In the genomic region with DNA sequence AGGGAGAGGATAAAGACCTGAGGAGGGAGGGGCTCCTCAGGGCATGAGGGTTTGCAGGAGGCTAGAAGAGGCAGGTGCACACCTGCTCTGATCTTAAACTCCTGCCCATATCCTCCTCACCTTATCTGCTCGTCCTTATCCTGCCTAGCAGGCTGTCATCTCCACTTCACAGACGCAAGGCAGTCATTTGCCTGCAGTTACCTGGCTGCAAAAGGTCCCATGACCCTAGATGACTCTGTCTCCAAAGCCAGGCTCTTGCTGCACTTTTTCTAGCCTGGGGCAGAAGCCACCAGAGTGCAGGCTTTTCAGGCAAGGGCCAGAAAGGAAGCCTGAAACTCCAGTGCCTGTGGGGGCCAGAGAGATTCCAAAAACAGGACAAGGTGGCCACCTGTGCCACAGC, we compare ENCODE assay signal across 24 cellular contexts. TPM values are rescaled to one million over a fixed set of nuclear protein-coding genes. Genes with fewer than 3 reads are reported as not detected.
DNase-seq lines count a peak whose midpoint lies in the region; ATAC-seq, FAIRE-seq and TF ChIP-seq lines count a peak whose summit lies in the region.
"Had no signal": no experiment of that assay in that cellular context is flagged by ENCODE, and none has a peak within 500 bp of the region (broad histone marks: within the 10 kb centered on the region; RNA-seq: fewer than 3 reads in every experiment).

No MANE protein-coding gene starts in this region.

- intact Hi-C loops in HepG2 (cut with micrococcal nuclease; ENCODE audit: unreplicated experiment) (no loop called here), right lobe of liver (cut with DNase I) (no loop called here), Right ventricle myocardium superior (cut with DNase I) (no loop called here)
- intact Hi-C loops in naive thymus-derived CD4-positive, alpha-beta T cell (cut with micrococcal nuclease) = no loop called here

- H3K4me1 Mint-ChIP-seq in naive thymus-derived CD4-positive, alpha-beta T cell = peaks cover 3 to 25% (median 10%) of the 10 kb centered on the region in 7 donors

- no peaks in the 10 kb centered on the region for H4K20me1 ChIP-seq in HepG2 (ENCODE audit: insufficient read depth, low read length)

- H3K9me3 Mint-ChIP-seq in naive thymus-derived CD4-positive, alpha-beta T cell = no peaks in the 10 kb centered on the region
- H3K9me3 Mint-ChIP-seq: effector memory CD8-positive, alpha-beta T cell had no signal

- H3K9me3 ChIP-seq in HepG2 (ENCODE audit: low read length) = no peaks in the 10 kb centered on the region
- no peaks in the 10 kb centered on the region for H3K9me3 ChIP-seq in right lobe of liver
- H3K9me3 ChIP-seq in WERI-Rb-1 (ENCODE audit: severe bottlenecking) = no peaks in the 10 kb centered on the region
- no peaks in the 10 kb centered on the region for H3K9me3 ChIP-seq in naive thymus-derived CD4-positive, alpha-beta T cell (ENCODE audit: control insufficient read depth in 2 of 3, low read length in 3 of 3)
- H3K9me3 ChIP-seq: body of pancreas, prostate gland, stomach, upper lobe of right lung had no signal

- H3K36me3 ChIP-seq in HepG2 (replicated peaks in 1 of 2; ENCODE audit: control insufficient read depth in 1 of 2, insufficient read depth in 2 of 2, low read length in 2 of 2) (no peaks in the 10 kb centered on the region), right lobe of liver (no peaks in the 10 kb centered on the region), WERI-Rb-1 (peaks cover 16% of the 10 kb centered on the region)
- peaks cover 0 to 3% (median 0%) of the 10 kb centered on the region in 3 experiments for H3K36me3 ChIP-seq in naive thymus-derived CD4-positive, alpha-beta T cell (ENCODE audit: control insufficient read depth in 2 of 3, insufficient read depth in 3 of 3, low read length in 3 of 3)
- H3K36me3 ChIP-seq: prostate gland had no signal

- BruUV-seq in HepG2 (replicated peaks; lab: Mats Ljungman, UMichigan) = no TSS peak

- H3K27me3 ChIP-seq in HepG2 (ENCODE audit: control insufficient read depth in 1 of 2, insufficient read depth in 2 of 2, low read length in 2 of 2) = no peaks in the 10 kb centered on the region; a peak in 2 of 5 replicates
- peaks cover 0 to 6% of the 10 kb centered on the region in 2 donors for H3K27me3 ChIP-seq in right lobe of liver
- H3K27me3 ChIP-seq in WERI-Rb-1 (ENCODE audit: insufficient read depth, low read depth, severe bottlenecking) = no peaks in the 10 kb centered on the region
- no peaks in the 10 kb centered on the region for H3K27me3 ChIP-seq in naive thymus-derived CD4-positive, alpha-beta T cell (ENCODE audit: control insufficient read depth in 2 of 2, insufficient read depth in 2 of 2, low read length in 2 of 2)
- H3K27me3 ChIP-seq: body of pancreas had no signal

- in situ Hi-C loops in HepG2 (cut with HindIII; ENCODE audit: extremely low pct_ligation_motif_present, low pct_unique_long_range_greater_than_20kb) = no loop called here

- H3K27ac ChIP-seq in HepG2 (ENCODE audit: extremely low read length, insufficient read depth, low read length) (no peak overlapping the region), right lobe of liver (no peak overlapping the region), WERI-Rb-1 (peak overlapping the region; percentile 27)
- no peak overlapping the region for H3K27ac ChIP-seq in naive thymus-derived CD4-positive, alpha-beta T cell (ENCODE audit: low read depth, low read length)
- H3K27ac ChIP-seq: body of pancreas, prostate gland, stomach, upper lobe of right lung had no signal

- no peak overlapping the region for H3K27ac Mint-ChIP-seq in naive thymus-derived CD4-positive, alpha-beta T cell

- TF ChIP-seq EP300 in HepG2 (IDR thresholded peaks at IDR 0.05; ENCODE audit: low read depth in 2 of 2, low read length in 2 of 2) (no peak), HepG2 (CRISPR knock-in tag; IDR thresholded peaks at IDR 0.05; ENCODE audit: borderline replicate concordance) (no peak)

- peaks cover 0 to 42% (median 0%) of the 10 kb centered on the region in 5 donors for H3K27me3 Mint-ChIP-seq in naive thymus-derived CD4-positive, alpha-beta T cell
- H3K27me3 Mint-ChIP-seq: effector memory CD8-positive, alpha-beta T cell had no signal

- H3K9ac ChIP-seq in HepG2 (ENCODE audit: insufficient read depth, low read depth, low read length) = no peak overlapping the region

- ATAC-seq in HepG2 = peak; percentile 2; the same call in 1 of the 3 replicates
- ATAC-seq in right lobe of liver = no peak
- ATAC-seq in naive thymus-derived CD4-positive, alpha-beta T cell = no peak
- no peak for ATAC-seq in HG02884 (IDR thresholded peaks at IDR 0.05; ENCODE audit: unreplicated experiment)
- no peak for ATAC-seq in Right ventricle myocardium superior (ENCODE audit: poor library complexity)
- ATAC-seq: body of pancreas; effector memory CD8-positive, alpha-beta T cell; upper lobe of right lung had no signal

- H3K4me3 Mint-ChIP-seq in naive thymus-derived CD4-positive, alpha-beta T cell = peak overlapping the region in 9 of 10 donors; percentile 16 to 89 (median 58)

- H3K4me3 ChIP-seq in HepG2 (replicated peaks in 1 of 3; ENCODE audit: insufficient read depth in 1 of 3, low read depth in 2 of 3, low read length in 3 of 3) = no peak overlapping the region
- no peak overlapping the region for H3K4me3 ChIP-seq in right lobe of liver
- no peak overlapping the region for H3K4me3 ChIP-seq in WERI-Rb-1 (ENCODE audit: low read depth, low read length)
- H3K4me3 ChIP-seq in naive thymus-derived CD4-positive, alpha-beta T cell (ENCODE audit: low read length) = no peak overlapping the region
- H3K4me3 ChIP-seq: body of pancreas, prostate gland, stomach, upper lobe of right lung had no signal

- H3K79me2 ChIP-seq in HepG2 (ENCODE audit: insufficient read depth, low read length) = no peaks in the 10 kb centered on the region

- H3K4me2 ChIP-seq in HepG2 (ENCODE audit: low read depth, low read length) = no peak overlapping the region

- TF ChIP-seq POLR2A in HepG2 (IDR thresholded peaks at IDR 0.05; ENCODE audit: insufficient read depth in 1 of 2, low read depth in 2 of 2, low read length in 2 of 2) (no peak), right lobe of liver (IDR thresholded peaks at IDR 0.05) (no peak)

- WGBS in HepG2 (ENCODE audit: low lambda C conversion rate) = 0% methylated on average over 1 of the region's 2 CpGs
- 20% methylated on average over 2 of the region's 2 CpGs for WGBS in right lobe of liver (ENCODE audit: insufficient coverage, low coverage, low lambda C conversion rate, missing lambda C conversion rate)

- DNase-seq in HepG2 (ENCODE audit: low spot score) (no peak), right lobe of liver (no peak), WERI-Rb-1 (peak; percentile 53), epidermal melanocyte (ENCODE audit: insufficient read length, low spot score) (no peak), Right ventricle myocardium superior (no peak)
- no peak for DNase-seq in naive thymus-derived CD4-positive, alpha-beta T cell
- DNase-seq in activated CD4-positive, alpha-beta T cell treated with anti-CD3 and anti-CD28 coated beads, Interleukin-2, amount 50 U/mL, for 1 hour = no peak
- DNase-seq: activated CD4-positive, alpha-beta T cell treated with anti-CD3 and anti-CD28 coated beads, Interleukin-2, amount 50 U/mL, for 48 hours; activated CD4-positive, CD25-positive, alpha-beta regulatory T cell; activated CD8-positive, alpha-beta memory T cell treated with anti-CD3 and anti-CD28 coated beads, Interleukin-2, amount 50 U/mL, for 48 hours; body of pancreas; effector memory CD8-positive, alpha-beta T cell; kidney; NCI-H1105 treated with DMSO at 0.1 percent for 48 hours; NCI-H2081; SHP77; stomach; SW 1271; upper lobe of right lung had no signal

- TF ChIP-seq RAD21 in HepG2 (CRISPR knock-in tag; IDR thresholded peaks at IDR 0.05) = no peak

- POLR2A ChIA-PET in HepG2 (lab: Yijun Ruan, JAX) = no interaction called here
- POLR2A ChIA-PET in naive thymus-derived CD4-positive, alpha-beta T cell (lab: Charles Lee) = no interaction called here

- H3K4me1 ChIP-seq in HepG2 (ENCODE audit: insufficient read depth, low read length) (peaks cover 21% of the 10 kb centered on the region), right lobe of liver (no peaks in the 10 kb centered on the region)
- peaks cover 5 to 6% of the 10 kb centered on the region in 2 donors for H3K4me1 ChIP-seq in naive thymus-derived CD4-positive, alpha-beta T cell (ENCODE audit: control insufficient read depth in 2 of 2, insufficient read depth in 2 of 2, low read length in 2 of 2)
- H3K4me1 ChIP-seq: prostate gland, upper lobe of right lung had no signal

- TF ChIP-seq CTCF in HepG2 (CRISPR knock-in tag; IDR thresholded peaks at IDR 0.05) = no peak
- no peak for TF ChIP-seq CTCF in right lobe of liver (IDR thresholded peaks at IDR 0.05)
- peak; percentile 13; the same call in 1 of the 2 replicates for TF ChIP-seq CTCF in WERI-Rb-1 (IDR thresholded peaks at IDR 0.05; ENCODE audit: low read depth, low read length)

- no peak overlapping the region for H2AFZ ChIP-seq in HepG2 (ENCODE audit: low read length)

- no peak for FAIRE-seq in HepG2 (lab: Jason Lieb, UNC)
- FAIRE-seq: colon, D721Med, kidney had no signal

- CTCF ChIA-PET in HepG2 (lab: Yijun Ruan, JAX; ENCODE audit: low intra/inter-chr PET ratio, low total read pairs) = no interaction called here
- CTCF ChIA-PET in naive thymus-derived CD4-positive, alpha-beta T cell (lab: Charles Lee) = no interaction called here

- peaks cover 0 to 2% (median 0%) of the 10 kb centered on the region in 5 donors for H3K36me3 Mint-ChIP-seq in naive thymus-derived CD4-positive, alpha-beta T cell

RNA-seq across cellular contexts. Expression of gene ZNF853, which starts 1.7 kb away (rescaled TPM):
- 2.1 and 2.5 TPM in 2 replicates for total RNA-seq in HepG2 (2016; rRNA removed; fragmentation: Illumina TruSeq; extraction: Trizol)
- total RNA-seq in HepG2 (2016; cell fraction: cytosol; rRNA removed; fragmentation: Illumina TruSeq; extraction: Trizol; ENCODE audit: low read depth) = 0.61 and 1.3 TPM in 2 replicates
- total RNA-seq in HepG2 (2016; cell fraction: insoluble cytoplasmic fraction; rRNA removed; fragmentation: Illumina TruSeq; extraction: Trizol) = 1.9 and 2.0 TPM in 2 replicates
- total RNA-seq in HepG2 (2016; cell fraction: membrane; rRNA removed; fragmentation: Illumina TruSeq; extraction: Trizol) = 3.2 and 3.3 TPM in 2 replicates
- 1.5 and 1.9 TPM in 2 replicates for total RNA-seq in HepG2 (2016; cell fraction: nucleus; rRNA removed; fragmentation: Illumina TruSeq; extraction: Trizol)
- 6.2 and 10.8 TPM in 2 replicates for polyA plus RNA-seq in HepG2 (2011; rRNA removed)
- polyA plus RNA-seq in HepG2 (2011; cell fraction: cytosol; rRNA removed) = 7.2 and 8.2 TPM in 2 replicates
- 4.4 and 5.8 TPM in 2 replicates for polyA plus RNA-seq in HepG2 (2011; cell fraction: nucleus; rRNA removed)
- polyA plus RNA-seq in HepG2 (2012) = 4.2 and 5.1 TPM in 2 replicates
- 1.6 and 1.7 TPM in 2 replicates for polyA plus RNA-seq in HepG2 (2016; cell fraction: cytosol; fragmentation: Illumina TruSeq; extraction: Trizol; ENCODE audit: low read depth)
- 3.6 and 4.7 TPM in 2 replicates for polyA plus RNA-seq in HepG2 (2016; cell fraction: insoluble cytoplasmic fraction; fragmentation: Illumina TruSeq; extraction: Trizol; ENCODE audit: low read depth)
- 4.5 and 5.2 TPM in 2 replicates for polyA plus RNA-seq in HepG2 (2016; cell fraction: membrane; fragmentation: Illumina TruSeq; extraction: Trizol; ENCODE audit: low read depth)
- polyA plus RNA-seq in HepG2 (2016; cell fraction: nucleus; fragmentation: Illumina TruSeq; extraction: Trizol; ENCODE audit: insufficient read depth, low read depth) = 3.6 and 4.1 TPM in 2 replicates
- polyA minus RNA-seq in HepG2 (2011; rRNA and poly(A)+ RNA removed; ENCODE audit: low replicate concordance) = 0.16 and 14.3 TPM in 2 replicates
- 6.0 and 8.6 TPM in 2 replicates for polyA minus RNA-seq in HepG2 (2011; cell fraction: cytosol; rRNA and poly(A)+ RNA removed)
- 1.7 and 2.9 TPM in 2 replicates for polyA minus RNA-seq in HepG2 (2011; cell fraction: nucleus; rRNA and poly(A)+ RNA removed)
- total RNA-seq in right lobe of liver = under 1 TPM; 0.20 to 0.98 (median 0.37) TPM
- total RNA-seq in naive thymus-derived CD4-positive, alpha-beta T cell = 1 to 10 TPM in 4 of 5 experiments, under 1 TPM in 1; 0.15 to 5.3 (median 3.8) TPM
- polyA plus RNA-seq in naive thymus-derived CD4-positive, alpha-beta T cell = 1 to 10 TPM in 1 of 2 donors, under 1 TPM in 1; 0.50 to 2.9 TPM
- 10.7 TPM for total RNA-seq in Right ventricle myocardium superior
- total RNA-seq: MCF 10A had no signal

RNA-seq across cellular contexts. Expression of gene ZNF316, which starts 23.4 kb away (rescaled TPM):
- 5.3 and 9.9 TPM in 2 replicates for total RNA-seq in HepG2 (2016; rRNA removed; fragmentation: Illumina TruSeq; extraction: Trizol)
- 1.4 and 1.9 TPM in 2 replicates for total RNA-seq in HepG2 (2016; cell fraction: cytosol; rRNA removed; fragmentation: Illumina TruSeq; extraction: Trizol; ENCODE audit: low read depth)
- total RNA-seq in HepG2 (2016; cell fraction: insoluble cytoplasmic fraction; rRNA removed; fragmentation: Illumina TruSeq; extraction: Trizol) = 3.8 and 8.2 TPM in 2 replicates
- 1.5 and 1.9 TPM in 2 replicates for total RNA-seq in HepG2 (2016; cell fraction: membrane; rRNA removed; fragmentation: Illumina TruSeq; extraction: Trizol)
- total RNA-seq in HepG2 (2016; cell fraction: nucleus; rRNA removed; fragmentation: Illumina TruSeq; extraction: Trizol) = 6.6 and 7.7 TPM in 2 replicates
- polyA plus RNA-seq in HepG2 (2011; rRNA removed) = 4.3 and 5.6 TPM in 2 replicates
- 2.3 and 3.2 TPM in 2 replicates for polyA plus RNA-seq in HepG2 (2011; cell fraction: cytosol; rRNA removed)
- 35.5 and 38.7 TPM in 2 replicates for polyA plus RNA-seq in HepG2 (2011; cell fraction: nucleus; rRNA removed)
- 10.3 and 12.2 TPM in 2 replicates for polyA plus RNA-seq in HepG2 (2012)
- 0.19 and 0.27 TPM in 2 replicates for polyA plus RNA-seq in HepG2 (2016; cell fraction: cytosol; fragmentation: Illumina TruSeq; extraction: Trizol; ENCODE audit: low read depth)
- polyA plus RNA-seq in HepG2 (2016; cell fraction: insoluble cytoplasmic fraction; fragmentation: Illumina TruSeq; extraction: Trizol; ENCODE audit: low read depth) = 3.8 and 4.0 TPM in 2 replicates
- 0.60 and 1.1 TPM in 2 replicates for polyA plus RNA-seq in HepG2 (2016; cell fraction: membrane; fragmentation: Illumina TruSeq; extraction: Trizol; ENCODE audit: low read depth)
- polyA plus RNA-seq in HepG2 (2016; cell fraction: nucleus; fragmentation: Illumina TruSeq; extraction: Trizol; ENCODE audit: insufficient read depth, low read depth) = 31.1 and 32.1 TPM in 2 replicates
- 4.5 and 7.7 TPM in 2 replicates for polyA minus RNA-seq in HepG2 (2011; rRNA and poly(A)+ RNA removed; ENCODE audit: low replicate concordance)
- polyA minus RNA-seq in HepG2 (2011; cell fraction: cytosol; rRNA and poly(A)+ RNA removed) = 3.2 and 3.8 TPM in 2 replicates
- 5.9 and 7.0 TPM in 2 replicates for polyA minus RNA-seq in HepG2 (2011; cell fraction: nucleus; rRNA and poly(A)+ RNA removed)
- 10 to 100 TPM in 4 of 6 experiments, 1 to 10 TPM in 2; 9.5 to 25.1 (median 15.2) TPM for total RNA-seq in right lobe of liver
- total RNA-seq in naive thymus-derived CD4-positive, alpha-beta T cell = 10 to 100 TPM; 24.5 to 71.6 (median 55.4) TPM
- 1 to 10 TPM in 1 of 2 donors, under 1 TPM in 1; 0.66 to 4.4 TPM for polyA plus RNA-seq in naive thymus-derived CD4-positive, alpha-beta T cell
- 16.2 TPM for total RNA-seq in Right ventricle myocardium superior

RNA-seq across cellular contexts. Expression of gene INTS15, which starts 23.9 kb away (rescaled TPM):
- total RNA-seq in HepG2 (2016; rRNA removed; fragmentation: Illumina TruSeq; extraction: Trizol) = 8.7 and 16.3 TPM in 2 replicates
- total RNA-seq in HepG2 (2016; cell fraction: cytosol; rRNA removed; fragmentation: Illumina TruSeq; extraction: Trizol; ENCODE audit: low read depth) = 6.0 and 7.2 TPM in 2 replicates
- total RNA-seq in HepG2 (2016; cell fraction: insoluble cytoplasmic fraction; rRNA removed; fragmentation: Illumina TruSeq; extraction: Trizol) = 9.9 and 14.0 TPM in 2 replicates
- total RNA-seq in HepG2 (2016; cell fraction: membrane; rRNA removed; fragmentation: Illumina TruSeq; extraction: Trizol) = 11.2 and 14.4 TPM in 2 replicates
- total RNA-seq in HepG2 (2016; cell fraction: nucleus; rRNA removed; fragmentation: Illumina TruSeq; extraction: Trizol) = 11.9 and 12.9 TPM in 2 replicates
- polyA plus RNA-seq in HepG2 (2011; rRNA removed) = 23.3 and 25.7 TPM in 2 replicates
- 20.5 and 21.6 TPM in 2 replicates for polyA plus RNA-seq in HepG2 (2011; cell fraction: cytosol; rRNA removed)
- polyA plus RNA-seq in HepG2 (2011; cell fraction: nucleus; rRNA removed) = 35.7 and 36.4 TPM in 2 replicates
- 15.0 and 22.4 TPM in 2 replicates for polyA plus RNA-seq in HepG2 (2012)
- 8.3 and 10.5 TPM in 2 replicates for polyA plus RNA-seq in HepG2 (2016; cell fraction: cytosol; fragmentation: Illumina TruSeq; extraction: Trizol; ENCODE audit: low read depth)
- 14.6 and 18.9 TPM in 2 replicates for polyA plus RNA-seq in HepG2 (2016; cell fraction: insoluble cytoplasmic fraction; fragmentation: Illumina TruSeq; extraction: Trizol; ENCODE audit: low read depth)
- 17.1 and 18.2 TPM in 2 replicates for polyA plus RNA-seq in HepG2 (2016; cell fraction: membrane; fragmentation: Illumina TruSeq; extraction: Trizol; ENCODE audit: low read depth)
- polyA plus RNA-seq in HepG2 (2016; cell fraction: nucleus; fragmentation: Illumina TruSeq; extraction: Trizol; ENCODE audit: insufficient read depth, low read depth) = 25.3 and 31.3 TPM in 2 replicates
- 22.2 and 22.4 TPM in 2 replicates for polyA minus RNA-seq in HepG2 (2011; rRNA and poly(A)+ RNA removed; ENCODE audit: low replicate concordance)
- 9.6 and 10.0 TPM in 2 replicates for polyA minus RNA-seq in HepG2 (2011; cell fraction: cytosol; rRNA and poly(A)+ RNA removed)
- polyA minus RNA-seq in HepG2 (2011; cell fraction: nucleus; rRNA and poly(A)+ RNA removed) = 11.3 and 12.3 TPM in 2 replicates
- total RNA-seq in right lobe of liver = 10 to 100 TPM; 10.2 to 16.6 (median 14.0) TPM
- total RNA-seq in naive thymus-derived CD4-positive, alpha-beta T cell = 10 to 100 TPM; 39.9 to 69.1 (median 56.5) TPM
- 10 to 100 TPM; 29.7 to 51.8 TPM for polyA plus RNA-seq in naive thymus-derived CD4-positive, alpha-beta T cell
- 15.6 TPM for total RNA-seq in Right ventricle myocardium superior

RNA-seq across cellular contexts. Expression of gene ZDHHC4, which starts 36.5 kb away (rescaled TPM):
- total RNA-seq in HepG2 (2016; rRNA removed; fragmentation: Illumina TruSeq; extraction: Trizol) = 65.4 and 83.2 TPM in 2 replicates
- total RNA-seq in HepG2 (2016; cell fraction: cytosol; rRNA removed; fragmentation: Illumina TruSeq; extraction: Trizol; ENCODE audit: low read depth) = 226 and 246 TPM in 2 replicates
- total RNA-seq in HepG2 (2016; cell fraction: insoluble cytoplasmic fraction; rRNA removed; fragmentation: Illumina TruSeq; extraction: Trizol) = 68.5 and 81.1 TPM in 2 replicates
- total RNA-seq in HepG2 (2016; cell fraction: membrane; rRNA removed; fragmentation: Illumina TruSeq; extraction: Trizol) = 224 and 257 TPM in 2 replicates
- total RNA-seq in HepG2 (2016; cell fraction: nucleus; rRNA removed; fragmentation: Illumina TruSeq; extraction: Trizol) = 64.6 and 66.3 TPM in 2 replicates
- 164 and 188 TPM in 2 replicates for polyA plus RNA-seq in HepG2 (2011; rRNA removed)
- polyA plus RNA-seq in HepG2 (2011; cell fraction: cytosol; rRNA removed) = 211 and 259 TPM in 2 replicates
- 123 and 147 TPM in 2 replicates for polyA plus RNA-seq in HepG2 (2011; cell fraction: nucleus; rRNA removed)
- polyA plus RNA-seq in HepG2 (2012) = 113 and 117 TPM in 2 replicates
- 267 and 344 TPM in 2 replicates for polyA plus RNA-seq in HepG2 (2016; cell fraction: cytosol; fragmentation: Illumina TruSeq; extraction: Trizol; ENCODE audit: low read depth)
- 67.4 and 79.0 TPM in 2 replicates for polyA plus RNA-seq in HepG2 (2016; cell fraction: insoluble cytoplasmic fraction; fragmentation: Illumina TruSeq; extraction: Trizol; ENCODE audit: low read depth)
- 232 and 277 TPM in 2 replicates for polyA plus RNA-seq in HepG2 (2016; cell fraction: membrane; fragmentation: Illumina TruSeq; extraction: Trizol; ENCODE audit: low read depth)
- polyA plus RNA-seq in HepG2 (2016; cell fraction: nucleus; fragmentation: Illumina TruSeq; extraction: Trizol; ENCODE audit: insufficient read depth, low read depth) = 95.8 and 95.9 TPM in 2 replicates
- polyA minus RNA-seq in HepG2 (2011; rRNA and poly(A)+ RNA removed; ENCODE audit: low replicate concordance) = 201 and 369 TPM in 2 replicates
- polyA minus RNA-seq in HepG2 (2011; cell fraction: cytosol; rRNA and poly(A)+ RNA removed) = 60.4 and 76.0 TPM in 2 replicates
- polyA minus RNA-seq in HepG2 (2011; cell fraction: nucleus; rRNA and poly(A)+ RNA removed) = 68.5 and 88.6 TPM in 2 replicates
- total RNA-seq in right lobe of liver = 10 to 100 TPM; 27.9 to 48.5 (median 36.9) TPM
- total RNA-seq in naive thymus-derived CD4-positive, alpha-beta T cell = 10 to 100 TPM; 25.2 to 42.2 (median 31.8) TPM
- 10 to 100 TPM; 65.9 to 82.1 TPM for polyA plus RNA-seq in naive thymus-derived CD4-positive, alpha-beta T cell
- total RNA-seq in Right ventricle myocardium superior = 40.8 TPM
